ENCODE assay signal across 16 cellular contexts in genomic region chr14:91793704-91794103, GRCh38.
"Had no signal": no experiment of that assay in that cellular context is flagged by ENCODE, and none has a peak within 500 bp of the region (broad histone marks: within the 10 kb centered on the region; RNA-seq: fewer than 3 reads in every experiment).

No MANE protein-coding gene starts in this region.

- H3K27ac Mint-ChIP-seq: brain, progenitor cell of endocrine pancreas had no signal

- H3K27me3 ChIP-seq: foreskin keratinocyte, vagina had no signal

- H3K27ac ChIP-seq: foreskin keratinocyte, vagina, WERI-Rb-1 had no signal

- H3K9me3 ChIP-seq: vagina had no signal

- H3K4me1 Mint-ChIP-seq: brain had no signal

- H3K36me3 Mint-ChIP-seq: brain had no signal

- H3K4me3 Mint-ChIP-seq: brain had no signal

- ATAC-seq: foreskin keratinocyte; stimulated activated naive CD8-positive, alpha-beta T cell treated with anti-CD3 and anti-CD28 coated beads, Interleukin-15, amount 100 ng/mL, for 72 hours had no signal

- H3K9me3 Mint-ChIP-seq: stimulated activated naive CD8-positive, alpha-beta T cell treated with anti-CD3 and anti-CD28 coated beads, Interleukin-15, amount 100 ng/mL, for 72 hours had no signal

- H3K27me3 Mint-ChIP-seq: progenitor cell of endocrine pancreas; stimulated activated naive CD8-positive, alpha-beta T cell treated with anti-CD3 and anti-CD28 coated beads, Interleukin-15, amount 100 ng/mL, for 72 hours had no signal

- DNase-seq: activated CD4-positive, alpha-beta T cell treated with anti-CD3 and anti-CD28 coated beads for 1 hour; activated CD8-positive, alpha-beta memory T cell treated with anti-CD3 and anti-CD28 coated beads for 24 hours; activated gamma-delta T cell; anterior cingulate cortex; caudate nucleus; foreskin keratinocyte; glutamatergic neuron; hypothalamus; stimulated activated CD4-positive, alpha-beta T cell treated with anti-CD3 and anti-CD28 coated beads, Interleukin-12 subunit alpha, Interleukin-12 subunit beta, amount 100 ng/mL, for 4 hours; stimulated activated CD4-positive, alpha-beta T cell treated with anti-CD3 and anti-CD28 coated beads, Interleukin-1b, Interleukin-23, amount 100 ng/mL, for 48 hours; stimulated activated naive CD8-positive, alpha-beta T cell treated with anti-CD3 and anti-CD28 coated beads, Interleukin-15, amount 100 ng/mL, for 72 hours; trophoblast cell; WERI-Rb-1 had no signal
